Comparison of ENCODE assay signal across 8 cellular contexts in genomic region chr1:115976900-115977480, GRCh38. TPM values are rescaled to one million over a fixed set of nuclear protein-coding genes. Genes with fewer than 3 reads are reported as not detected.
DNase-seq lines count a peak whose midpoint lies in the region; ATAC-seq and TF ChIP-seq lines count a peak whose summit lies in the region.

No MANE protein-coding gene starts in this region.

- no peaks in the 10 kb centered on the region for H3K9me2 ChIP-seq in hepatocyte (replicated peaks; ENCODE audit: insufficient read depth)

- no peaks in the 10 kb centered on the region for H3K36me3 Mint-ChIP-seq in T-helper 1 cell treated with Interleukin-12 subunit alpha and Interleukin-12 subunit beta and Interleukin-4 antibody, amounts not matched to agents 30 μg/mL and 1 μg/mL, for 36 hours (ENCODE audit: low read depth)
- no peaks in the 10 kb centered on the region for H3K36me3 Mint-ChIP-seq in activated CD8-positive, alpha-beta T cell treated with anti-CD3 and anti-CD28 coated beads, Interleukin-2, amount 10 ng/mL, durations not matched to agents 7 days and 5 days (ENCODE audit: low read depth)

- peak overlapping the region; percentile 79 for H3K27ac ChIP-seq in hepatocyte

- no peaks in the 10 kb centered on the region for H3K79me2 ChIP-seq in hepatocyte

- H3K36me3 ChIP-seq in hepatocyte (replicated peaks; ENCODE audit: insufficient read depth, low read depth), result no peaks in the 10 kb centered on the region

- H3K27me3 ChIP-seq in hepatocyte, result no peaks in the 10 kb centered on the region

- TF ChIP-seq CTCF in hepatocyte (IDR thresholded peaks at IDR 0.05; ENCODE audit: poor library complexity), result no peak

- H3K27ac Mint-ChIP-seq in T-helper 1 cell treated with Interleukin-12 subunit alpha and Interleukin-12 subunit beta and Interleukin-4 antibody, amounts not matched to agents 30 μg/mL and 1 μg/mL, for 36 hours, result peak overlapping the region; percentile 31
- H3K27ac Mint-ChIP-seq in activated CD8-positive, alpha-beta T cell treated with anti-CD3 and anti-CD28 coated beads, Interleukin-2, amount 10 ng/mL, durations not matched to agents 7 days and 5 days, result no peak overlapping the region

- DNase-seq in T-helper 1 cell (no peak), hepatocyte (ENCODE audit: low spot score) (peak; percentile 22), skeletal muscle cell (ENCODE audit: low read depth) (no peak), D341Med (ENCODE audit: low spot score) (no peak), NCI-H187 treated with DMSO at 0.1 percent for 48 hours (lab: John Stamatoyannopoulos, UW) (no peak)
- no peak for DNase-seq in activated CD8-positive, alpha-beta T cell treated with anti-CD3 and anti-CD28 coated beads, Interleukin-2, amount 10 ng/mL, durations not matched to agents 7 days and 5 days

- peaks cover 7% of the 10 kb centered on the region for H3K4me1 Mint-ChIP-seq in T-helper 1 cell treated with Interleukin-12 subunit alpha and Interleukin-12 subunit beta and Interleukin-4 antibody, amounts not matched to agents 30 μg/mL and 1 μg/mL, for 36 hours (ENCODE audit: low read depth)
- peaks cover 4% of the 10 kb centered on the region for H3K4me1 Mint-ChIP-seq in activated CD8-positive, alpha-beta T cell treated with anti-CD3 and anti-CD28 coated beads, Interleukin-2, amount 10 ng/mL, durations not matched to agents 7 days and 5 days (ENCODE audit: low read depth)

- H3K27me3 Mint-ChIP-seq in T-helper 1 cell treated with Interleukin-12 subunit alpha and Interleukin-12 subunit beta and Interleukin-4 antibody, amounts not matched to agents 30 μg/mL and 1 μg/mL, for 36 hours (ENCODE audit: low read depth), result peaks cover 74% of the 10 kb centered on the region
- peaks cover 48% of the 10 kb centered on the region for H3K27me3 Mint-ChIP-seq in activated CD8-positive, alpha-beta T cell treated with anti-CD3 and anti-CD28 coated beads, Interleukin-2, amount 10 ng/mL, durations not matched to agents 7 days and 5 days (ENCODE audit: low read depth)

- POLR2A ChIA-PET in activated CD8-positive, alpha-beta T cell treated with anti-CD3 and anti-CD28 coated beads, Interleukin-2, amount 10 ng/mL, durations not matched to agents 7 days and 5 days (lab: Charles Lee), result no interaction called here

- H4K20me1 ChIP-seq in hepatocyte (ENCODE audit: insufficient read depth, poor library complexity, severe bottlenecking), result no peaks in the 10 kb centered on the region

- no peaks in the 10 kb centered on the region for H3K9me3 Mint-ChIP-seq in T-helper 1 cell treated with Interleukin-12 subunit alpha and Interleukin-12 subunit beta and Interleukin-4 antibody, amounts not matched to agents 30 μg/mL and 1 μg/mL, for 36 hours
- no peaks in the 10 kb centered on the region for H3K9me3 Mint-ChIP-seq in activated CD8-positive, alpha-beta T cell treated with anti-CD3 and anti-CD28 coated beads, Interleukin-2, amount 10 ng/mL, durations not matched to agents 7 days and 5 days (ENCODE audit: insufficient read depth)

- ATAC-seq in activated CD8-positive, alpha-beta T cell treated with anti-CD3 and anti-CD28 coated beads, Interleukin-2, amount 10 ng/mL, durations not matched to agents 7 days and 5 days, result no peak
- ATAC-seq in HG03521 (IDR thresholded peaks at IDR 0.05; ENCODE audit: unreplicated experiment), result no peak

- 44% methylated on average over 17 of the region's 18 CpGs for WGBS in hepatocyte (ENCODE audit: low lambda C conversion rate, missing lambda C conversion rate)

- H3K9me3 ChIP-seq in hepatocyte (ENCODE audit: low read depth), result no peaks in the 10 kb centered on the region

- H2AFZ ChIP-seq in hepatocyte, result peak overlapping the region; percentile 73

- peaks cover 10% of the 10 kb centered on the region for H3K4me1 ChIP-seq in hepatocyte (ENCODE audit: insufficient read depth)

- peak overlapping the region; percentile 87 for H3K4me2 ChIP-seq in hepatocyte

- CTCF ChIA-PET in activated CD8-positive, alpha-beta T cell treated with anti-CD3 and anti-CD28 coated beads, Interleukin-2, amount 10 ng/mL, durations not matched to agents 7 days and 5 days (lab: Charles Lee), result no interaction called here

- H3K4me3 Mint-ChIP-seq in T-helper 1 cell treated with Interleukin-12 subunit alpha and Interleukin-12 subunit beta and Interleukin-4 antibody, amounts not matched to agents 30 μg/mL and 1 μg/mL, for 36 hours, result peak overlapping the region; percentile 79
- H3K4me3 Mint-ChIP-seq in activated CD8-positive, alpha-beta T cell treated with anti-CD3 and anti-CD28 coated beads, Interleukin-2, amount 10 ng/mL, durations not matched to agents 7 days and 5 days, result peak overlapping the region; percentile 63

- H3K4me3 ChIP-seq in hepatocyte, result peak overlapping the region; percentile 50
- H3K4me3 ChIP-seq in skeletal muscle cell (ENCODE audit: low read depth, low read length), result peak overlapping the region; percentile 59

RNA-seq across cellular contexts. Expression of gene SLC22A15, which starts 0.7 kb away (rescaled TPM):
- total RNA-seq in activated CD8-positive, alpha-beta T cell treated with anti-CD3 and anti-CD28 coated beads, Interleukin-2, amount 10 ng/mL, durations not matched to agents 7 days and 5 days, result under 1 TPM; 0.40 to 0.60 TPM
- total RNA-seq in hepatocyte, result 5.4 and 6.9 TPM in 2 replicates
- polyA plus RNA-seq in hepatocyte, result 3.1 and 3.4 TPM in 2 replicates
